Comparison of ENCODE assay signal across 18 cellular contexts in genomic region chr11:65185166-65185565, GRCh38. TPM values are rescaled to one million over a fixed set of nuclear protein-coding genes. Genes with fewer than 3 reads are reported as not detected.
A peak's percentile ranks its signal among the peaks of the same experiment; 100 is the strongest.
DNase-seq lines count a peak whose midpoint lies in the region; ATAC-seq and TF ChIP-seq lines count a peak whose summit lies in the region.
"Had no signal": no experiment of that assay in that cellular context is flagged by ENCODE, and none has a peak within 500 bp of the region (broad histone marks: within the 10 kb centered on the region; RNA-seq: fewer than 3 reads in every experiment).

No MANE protein-coding gene starts in this region.

- H3K4me1 Mint-ChIP-seq in Caco-2 (ENCODE audit: low read depth, unreplicated experiment) = peaks cover 10% of the 10 kb centered on the region
- H3K4me1 Mint-ChIP-seq in activated CD8-positive, alpha-beta T cell treated with anti-CD3 and anti-CD28 coated beads, Interleukin-2, amount 10 ng/mL, durations not matched to agents 7 days and 5 days (ENCODE audit: low read depth) = peaks cover 16% of the 10 kb centered on the region

- no peak overlapping the region for H3K4me3 Mint-ChIP-seq in Caco-2 (ENCODE audit: unreplicated experiment)
- no peak overlapping the region for H3K4me3 Mint-ChIP-seq in activated CD8-positive, alpha-beta T cell treated with anti-CD3 and anti-CD28 coated beads, Interleukin-2, amount 10 ng/mL, durations not matched to agents 7 days and 5 days

- no peaks in the 10 kb centered on the region for H3F3A ChIP-seq in neural cell (ENCODE audit: insufficient read depth, low read length, poor library complexity, severe bottlenecking)

- H3K27me3 Mint-ChIP-seq in Caco-2 (ENCODE audit: insufficient read depth, unreplicated experiment) = no peaks in the 10 kb centered on the region
- H3K27me3 Mint-ChIP-seq in activated CD8-positive, alpha-beta T cell treated with anti-CD3 and anti-CD28 coated beads, Interleukin-2, amount 10 ng/mL, durations not matched to agents 7 days and 5 days (ENCODE audit: low read depth) = no peaks in the 10 kb centered on the region

- no peak for DNase-seq in Caco-2
- no peak for DNase-seq in epithelial cell of prostate (ENCODE audit: low read depth, low spot score)
- no peak for DNase-seq in foreskin keratinocyte
- no peak for DNase-seq in activated CD8-positive, alpha-beta T cell treated with anti-CD3 and anti-CD28 coated beads, Interleukin-2, amount 10 ng/mL, durations not matched to agents 7 days and 5 days
- no peak for DNase-seq in activated T-cell treated with anti-CD3 and anti-CD28 coated beads, Interleukin-2, amount 50 U/mL, for 48 hours
- DNase-seq: AML-193, DND-41, GF-D8, GM23248, Kasumi-1, NCI-H2029, NCI-H2171 treated with DMSO at 0.1 percent for 48 hours, SHP77 had no signal

- no peak overlapping the region for H3K27ac Mint-ChIP-seq in Caco-2 (ENCODE audit: unreplicated experiment)
- H3K27ac Mint-ChIP-seq in activated CD8-positive, alpha-beta T cell treated with anti-CD3 and anti-CD28 coated beads, Interleukin-2, amount 10 ng/mL, durations not matched to agents 7 days and 5 days = no peak overlapping the region

- H3K27me3 ChIP-seq in Caco-2 (replicated peaks; ENCODE audit: control insufficient read depth, insufficient read depth, low read length) = no peaks in the 10 kb centered on the region
- H3K27me3 ChIP-seq in HUES64 (ENCODE audit: insufficient read depth, low read length) = no peaks in the 10 kb centered on the region
- no peaks in the 10 kb centered on the region for H3K27me3 ChIP-seq in neural cell (ENCODE audit: insufficient read depth, low read depth, low read length)
- no peaks in the 10 kb centered on the region for H3K27me3 ChIP-seq in foreskin keratinocyte
- H3K27me3 ChIP-seq: Peyer's patch had no signal

- H3K9me3 Mint-ChIP-seq in Caco-2 (ENCODE audit: unreplicated experiment) = no peaks in the 10 kb centered on the region
- no peaks in the 10 kb centered on the region for H3K9me3 Mint-ChIP-seq in activated CD8-positive, alpha-beta T cell treated with anti-CD3 and anti-CD28 coated beads, Interleukin-2, amount 10 ng/mL, durations not matched to agents 7 days and 5 days (ENCODE audit: insufficient read depth)

- TF ChIP-seq EP300 in neural cell (conservative IDR thresholded peaks at IDR 0.05; ENCODE audit: poor library complexity, severe bottlenecking) = no peak

- peak overlapping the region; percentile 80; the same call in 1 of the 2 replicates for H3K27ac ChIP-seq in HUES64 (ENCODE audit: low read depth, low read length)
- peak overlapping the region; percentile 97 for H3K27ac ChIP-seq in epithelial cell of prostate
- H3K27ac ChIP-seq in neural cell (ENCODE audit: low read length) = no peak overlapping the region
- no peak overlapping the region for H3K27ac ChIP-seq in foreskin keratinocyte
- H3K27ac ChIP-seq: GM23248, Peyer's patch had no signal

- intact Hi-C loops in Caco-2 (cut with micrococcal nuclease; ENCODE audit: unreplicated experiment) = no loop called here

- CTCF ChIA-PET in Caco-2 (lab: Charles Lee) = interaction anchor here (0.6 kb wide), 1 partner anchor 53 kb away, joined by 3 read pairs; no protein-coding TSS in a partner anchor
- CTCF ChIA-PET in activated CD8-positive, alpha-beta T cell treated with anti-CD3 and anti-CD28 coated beads, Interleukin-2, amount 10 ng/mL, durations not matched to agents 7 days and 5 days (lab: Charles Lee) = no interaction called here

- WGBS in HUES64 = 27% methylated on average over 3 of the region's 3 CpGs

- H3K4me3 ChIP-seq in Caco-2 (ENCODE audit: low read depth, low read length) (no peak overlapping the region), HUES64 (ENCODE audit: low read length) (peak overlapping the region; percentile 31; the same call in 1 of the 2 replicates), neural cell (ENCODE audit: low read length) (peak overlapping the region; percentile 100)
- H3K4me3 ChIP-seq: GM23248, Peyer's patch had no signal

- no peak overlapping the region for H3K9ac ChIP-seq in HUES64 (ENCODE audit: low read depth, low read length)
- H3K9ac ChIP-seq in neural cell (ENCODE audit: low read length) = no peak overlapping the region
- H3K9ac ChIP-seq: GM23248 had no signal

- H3K4me1 ChIP-seq in Caco-2 = peaks cover 13% of the 10 kb centered on the region
- peaks cover 26% of the 10 kb centered on the region for H3K4me1 ChIP-seq in HUES64 (ENCODE audit: insufficient read depth, low read length)
- peaks cover 10% of the 10 kb centered on the region for H3K4me1 ChIP-seq in foreskin keratinocyte

- TF ChIP-seq CTCF in Caco-2 (IDR thresholded peaks at IDR 0.05; ENCODE audit: insufficient read depth in 1 of 2, low read depth in 1 of 2, low read length in 1 of 2, severe bottlenecking in 1 of 2, unreplicated experiment in 1 of 2) (no peak), neural cell (IDR thresholded peaks at IDR 0.05; ENCODE audit: poor library complexity, severe bottlenecking) (no peak), foreskin keratinocyte (conservative IDR thresholded peaks at IDR 0.05) (no peak)

- H3K4me2 ChIP-seq in neural cell (ENCODE audit: low read length) = no peak overlapping the region

- POLR2A ChIA-PET in Caco-2 (lab: Charles Lee) = no interaction called here
- POLR2A ChIA-PET in activated CD8-positive, alpha-beta T cell treated with anti-CD3 and anti-CD28 coated beads, Interleukin-2, amount 10 ng/mL, durations not matched to agents 7 days and 5 days (lab: Charles Lee) = no interaction called here

- H2AFZ ChIP-seq in neural cell (ENCODE audit: low read depth, low read length) = no peak overlapping the region
- H2AFZ ChIP-seq: GM23248 had no signal

- no peak for TF ChIP-seq RAD21 in neural cell (conservative IDR thresholded peaks at IDR 0.05)

- BruUV-seq in Caco-2 (replicated peaks; lab: Mats Ljungman, UMichigan) = TSS peak; percentile 15

- H3K9me3 ChIP-seq in Caco-2 = no peaks in the 10 kb centered on the region
- no peaks in the 10 kb centered on the region for H3K9me3 ChIP-seq in HUES64 (ENCODE audit: insufficient read depth, low read depth, low read length)
- H3K9me3 ChIP-seq in neural cell (ENCODE audit: low read length) = no peaks in the 10 kb centered on the region
- H3K9me3 ChIP-seq: Peyer's patch had no signal

- H3K36me3 ChIP-seq in Caco-2 (ENCODE audit: control insufficient read depth, insufficient read depth, low read length) (peaks cover 8% of the 10 kb centered on the region), HUES64 (ENCODE audit: insufficient read depth, low read length) (peaks cover 39% of the 10 kb centered on the region), neural cell (ENCODE audit: insufficient read depth, low read length) (no peaks in the 10 kb centered on the region)

- H4K20me1 ChIP-seq in neural cell (ENCODE audit: insufficient read depth) = no peaks in the 10 kb centered on the region

- H3K9me2 ChIP-seq in neural cell (ENCODE audit: insufficient read depth, low read length) = no peaks in the 10 kb centered on the region

- H3K36me3 Mint-ChIP-seq in Caco-2 (ENCODE audit: insufficient read depth, unreplicated experiment) = peaks cover 41% of the 10 kb centered on the region
- H3K36me3 Mint-ChIP-seq in activated CD8-positive, alpha-beta T cell treated with anti-CD3 and anti-CD28 coated beads, Interleukin-2, amount 10 ng/mL, durations not matched to agents 7 days and 5 days (ENCODE audit: low read depth) = peaks cover 34% of the 10 kb centered on the region

- no peak for ATAC-seq in foreskin keratinocyte
- ATAC-seq in activated CD8-positive, alpha-beta T cell treated with anti-CD3 and anti-CD28 coated beads, Interleukin-2, amount 10 ng/mL, durations not matched to agents 7 days and 5 days = no peak

- peaks cover 17% of the 10 kb centered on the region for H3K79me2 ChIP-seq in neural cell (replicated peaks; ENCODE audit: insufficient read depth, low read length)

TF ChIP-seq in neural cell, 6 proteins besides CTCF, POLR2A, EP300 and RAD21 (continues in another document):
- no peak for TF ChIP-seq EZH2 (IDR thresholded peaks at IDR 0.05; ENCODE audit: borderline replicate concordance, insufficient read depth, low read length, poor library complexity, severe bottlenecking)

RNA-seq across cellular contexts. Expression of gene CAPN1, which starts 3.4 kb away (rescaled TPM):
- total RNA-seq in Caco-2 (2022) (238 and 244 TPM in 2 replicates), foreskin keratinocyte (287 and 288 TPM in 2 replicates)
- polyA plus RNA-seq in HUES64 (2013, experiment 1 of 2) = 82.8 TPM
- polyA plus RNA-seq in HUES64 (2013, experiment 2 of 2) = 78.6 TPM
- polyA plus RNA-seq in neural cell (102 and 121 TPM in 2 replicates), foreskin keratinocyte (306 and 318 TPM in 2 replicates)
- 91.2 and 93.2 TPM in 2 replicates for polyA minus RNA-seq in neural cell
- 100 to 1,000 TPM; 170 to 179 TPM for total RNA-seq in activated CD8-positive, alpha-beta T cell treated with anti-CD3 and anti-CD28 coated beads, Interleukin-2, amount 10 ng/mL, durations not matched to agents 7 days and 5 days

RNA-seq across cellular contexts. Expression of gene SPDYC, which starts 15.1 kb away (rescaled TPM):
- total RNA-seq in Caco-2 (2022) (not detected in 2 replicates), foreskin keratinocyte (not detected in 2 replicates)
- polyA plus RNA-seq in HUES64 (2013, experiment 1 of 2) = not detected
- not detected for polyA plus RNA-seq in HUES64 (2013, experiment 2 of 2)
- polyA plus RNA-seq in neural cell (not detected in 2 replicates), foreskin keratinocyte (not detected in 2 replicates)
- not detected in 2 replicates for polyA minus RNA-seq in neural cell
- not detected for total RNA-seq in activated CD8-positive, alpha-beta T cell treated with anti-CD3 and anti-CD28 coated beads, Interleukin-2, amount 10 ng/mL, durations not matched to agents 7 days and 5 days
- total RNA-seq: A673, GM23248, NCI-H460, Peyer's patch had no signal
- polyA plus RNA-seq: GM23248 had no signal

RNA-seq across cellular contexts. Expression of gene SYVN1, which starts 50.8 kb away (rescaled TPM):
- 50.9 and 56.5 TPM in 2 replicates for total RNA-seq in Caco-2 (2022)
- 17.1 TPM for polyA plus RNA-seq in HUES64 (2013, experiment 1 of 2)
- 20.0 TPM for polyA plus RNA-seq in HUES64 (2013, experiment 2 of 2)
- polyA plus RNA-seq in neural cell = 12.8 and 13.0 TPM in 2 replicates
- 12.2 and 22.3 TPM in 2 replicates for polyA minus RNA-seq in neural cell
- total RNA-seq in foreskin keratinocyte = 11.7 and 17.9 TPM in 2 replicates
- 14.5 and 17.8 TPM in 2 replicates for polyA plus RNA-seq in foreskin keratinocyte
- total RNA-seq in activated CD8-positive, alpha-beta T cell treated with anti-CD3 and anti-CD28 coated beads, Interleukin-2, amount 10 ng/mL, durations not matched to agents 7 days and 5 days = 10 to 100 TPM; 28.7 to 33.0 TPM

Comparison
In these comparisons a context has a peak if more than half of its experiments do, and no peak if none do; other contexts are left out.
1. H3K27ac ChIP-seq: peak in HUES64 (single experiment) and epithelial cell of prostate (single experiment); none in neural cell (single experiment) and foreskin keratinocyte (single experiment).